14 cellular contexts compared by ENCODE assay signal in the genomic region with DNA sequence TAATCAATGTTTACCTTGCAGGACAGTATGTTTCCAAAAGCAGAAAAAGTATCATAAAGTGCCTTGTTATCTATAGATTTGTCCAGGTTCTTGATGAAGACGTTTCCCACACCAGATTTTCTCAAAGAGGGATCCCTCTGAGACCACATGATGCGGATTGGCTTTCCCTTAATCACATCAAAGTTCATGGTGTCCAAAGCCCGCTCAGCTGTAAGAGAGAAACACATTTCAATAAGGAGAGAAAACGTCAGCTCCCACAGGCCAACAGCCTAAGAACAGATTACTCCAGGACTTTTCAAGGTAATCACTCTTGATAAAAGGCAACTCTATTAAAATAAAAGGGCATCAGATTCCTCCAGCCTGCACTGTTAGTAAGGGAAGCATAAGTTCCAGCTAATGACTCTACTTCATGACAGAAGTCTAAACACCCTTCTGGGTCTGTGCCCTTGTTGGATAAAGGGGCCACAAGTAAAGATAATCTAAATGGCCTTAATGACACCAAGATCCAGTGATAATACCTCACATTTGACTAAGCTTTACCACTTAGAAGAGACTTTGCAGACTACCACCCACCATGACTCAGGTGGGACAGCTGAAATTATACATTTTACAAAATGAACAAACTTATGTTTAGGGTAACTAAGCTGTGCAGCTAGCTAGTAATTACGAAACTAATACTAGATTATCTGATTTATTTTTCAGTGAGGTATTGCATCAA. TPM values are rescaled to one million over a fixed set of nuclear protein-coding genes. Genes with fewer than 3 reads are reported as not detected.
DNase-seq lines count a peak whose midpoint lies in the region; ATAC-seq, FAIRE-seq and TF ChIP-seq lines count a peak whose summit lies in the region.
"Had no signal": no experiment of that assay in that cellular context is flagged by ENCODE, and none has a peak within 500 bp of the region (broad histone marks: within the 10 kb centered on the region; RNA-seq: fewer than 3 reads in every experiment).

No MANE protein-coding gene starts in this region.

- H2BK5ac ChIP-seq in H1 (ENCODE audit: low read depth, low read length) = no peak overlapping the region

- no peak overlapping the region for H2BK20ac ChIP-seq in H1 (ENCODE audit: low read length)

- no peak overlapping the region for H2BK120ac ChIP-seq in H1 (replicated peaks; ENCODE audit: low read depth, low read length)

- H3K4me1 ChIP-seq in left ventricle myocardium inferior (peaks cover 79% of the 10 kb centered on the region), H1 (replicated peaks in 1 of 4; ENCODE audit: control insufficient read depth in 3 of 4, insufficient read depth in 4 of 4, low read length in 3 of 4) (peaks cover 0 to 19% (median 7%) of the 10 kb centered on the region in 4 experiments; a peak in 5 of 7 replicates), skeletal muscle satellite cell (ENCODE audit: control insufficient read depth, insufficient read depth, low read length) (peaks cover 25% of the 10 kb centered on the region)

- H2BK15ac ChIP-seq in H1 (ENCODE audit: low read length) = no peak overlapping the region

- no peak overlapping the region for H3K18ac ChIP-seq in H1 (ENCODE audit: extremely low read depth, low read length)

- no peak overlapping the region for H4K8ac ChIP-seq in H1 (ENCODE audit: extremely low read depth, insufficient read depth, low read length)

- peaks cover 12% of the 10 kb centered on the region for H3K79me1 ChIP-seq in H1 (ENCODE audit: low read depth, low read length)

- CTCF ChIA-PET in H1 (lab: Charles Lee; ENCODE audit: partially characterized antibody) = interaction anchor here (1.1 to 3.3 kb wide), 2 partner anchors 37 to 85 kb away, joined by 4 to 8 read pairs; no protein-coding TSS in a partner anchor

- peaks cover 60% of the 10 kb centered on the region for H3K36me3 ChIP-seq in left ventricle myocardium inferior
- peaks cover 50 to 77% (median 55%) of the 10 kb centered on the region in 4 experiments for H3K36me3 ChIP-seq in H1 (ENCODE audit: control insufficient read depth in 2 of 4, insufficient read depth in 4 of 4, low read length in 3 of 4)
- H3K36me3 ChIP-seq in skeletal muscle satellite cell (ENCODE audit: insufficient read depth, low read length) = peaks cover 78% of the 10 kb centered on the region

- no peak overlapping the region for H3K23ac ChIP-seq in H1 (ENCODE audit: insufficient read length)

- H3K4me3 ChIP-seq in left ventricle myocardium inferior (peak overlapping the region; percentile 85), NB4 (ENCODE audit: low read depth, low read length) (peak overlapping the region; percentile 94), H1 (ENCODE audit: extremely low read depth in 1 of 4, insufficient read depth in 2 of 4, low read depth in 3 of 4, low read length in 4 of 4) (peak overlapping the region in 3 of 4 experiments; percentile 2 to 99 (median 4); a peak in 3 of 8 replicates), skeletal muscle satellite cell (ENCODE audit: low read length) (peak overlapping the region; percentile 86)

- peaks cover 27 to 39% of the 10 kb centered on the region in 2 experiments for H4K20me1 ChIP-seq in H1 (replicated peaks in 1 of 2; ENCODE audit: control insufficient read depth in 1 of 2, insufficient read depth in 2 of 2, low read length in 2 of 2)

- no peak for TF ChIP-seq RAD21 in H1 (IDR thresholded peaks at IDR 0.05 in 1 of 2, conservative IDR thresholded peaks at IDR 0.05 in 1 of 2; ENCODE audit: low read depth in 2 of 2, low read length in 2 of 2)

- H3K27ac ChIP-seq in left ventricle myocardium inferior (replicated peaks) = peak overlapping the region; percentile 21
- no peak overlapping the region for H3K27ac ChIP-seq in H1 (ENCODE audit: low read depth, low read length)

- no peak for FAIRE-seq in H1 (lab: Jason Lieb, UNC)
- FAIRE-seq: urothelium cell line had no signal

- H2BK12ac ChIP-seq in H1 (ENCODE audit: low read depth, low read length) = no peak overlapping the region

- no peak overlapping the region for H3K4me2 ChIP-seq in H1 (ENCODE audit: insufficient read depth in 1 of 2, low read depth in 2 of 2, low read length in 2 of 2)
- H3K4me2 ChIP-seq in skeletal muscle satellite cell (ENCODE audit: low read length) = peak overlapping the region; percentile 98

- peaks cover 15% of the 10 kb centered on the region for H3K23me2 ChIP-seq in H1 (ENCODE audit: low read depth, low read length)

- H3K56ac ChIP-seq in H1 (replicated peaks; ENCODE audit: insufficient read length, low read depth, low read length) = no peak overlapping the region

- POLR2A ChIA-PET in H1 (lab: Charles Lee; ENCODE audit: partially characterized antibody) = interaction anchor here (0.8 to 5.7 kb wide), 6 partner anchors 10 to 106 kb away, joined by 3 to 92 read pairs (median 3); no protein-coding TSS in a partner anchor

- TF ChIP-seq CTCF in left ventricle myocardium inferior (IDR thresholded peaks at IDR 0.05; ENCODE audit: borderline replicate concordance) (no peak), NB4 (IDR thresholded peaks at IDR 0.05; ENCODE audit: low read depth, low read length) (no peak), H1 (IDR thresholded peaks at IDR 0.05; ENCODE audit: control extremely low read depth in 1 of 3, insufficient read depth in 1 of 3, low read depth in 1 of 3, low read length in 3 of 3) (no peak)

- no peak for TF ChIP-seq EP300 in H1 (IDR thresholded peaks at IDR 0.05; ENCODE audit: borderline replicate concordance in 1 of 2, low read depth in 2 of 2, low read length in 2 of 2)

- WGBS in H1 (ENCODE audit: extremely low coverage in 1 of 2, insufficient coverage in 1 of 2, insufficient read length in 1 of 2, insufficient replicate concordance in 2 of 2, low coverage in 1 of 2, low lambda C conversion rate in 2 of 2, missing lambda C conversion rate in 1 of 2), 2 experiments = 89% methylated on average over 5 of the region's 5 CpGs; no CpG with 5 or more reads in 1 of the 2 experiments

- H3K9me3 ChIP-seq in left ventricle myocardium inferior (replicated peaks) (no peaks in the 10 kb centered on the region), H1 (ENCODE audit: insufficient read depth in 2 of 2, low read depth in 1 of 2, low read length in 1 of 2) (no peaks in the 10 kb centered on the region), skeletal muscle satellite cell (replicated peaks; ENCODE audit: low read length) (no peaks in the 10 kb centered on the region)

- H2AK5ac ChIP-seq in H1 (ENCODE audit: low read depth, low read length) = no peak overlapping the region

- no peak overlapping the region for H3K4ac ChIP-seq in H1 (replicated peaks; ENCODE audit: insufficient read length, low read depth, low read length)

- H4K5ac ChIP-seq in H1 (ENCODE audit: insufficient read length, low read depth, low read length) = no peak overlapping the region

- no peak overlapping the region; a peak in 1 of 7 replicates for H3K9ac ChIP-seq in H1 (replicated peaks in 1 of 4; ENCODE audit: extremely low read depth in 1 of 4, low read depth in 3 of 4, low read length in 3 of 4)
- no peak overlapping the region for H3K9ac ChIP-seq in skeletal muscle satellite cell (ENCODE audit: low read depth, low read length)

- H3K27me3 ChIP-seq in left ventricle myocardium inferior (ENCODE audit: low read depth) (no peaks in the 10 kb centered on the region), H1 (replicated peaks in 1 of 4; ENCODE audit: control insufficient read depth in 3 of 4, extremely low read depth in 1 of 4, insufficient read depth in 3 of 4, low read length in 3 of 4) (no peaks in the 10 kb centered on the region), skeletal muscle satellite cell (ENCODE audit: control insufficient read depth, insufficient read depth, low read length) (no peaks in the 10 kb centered on the region)

- DNase-seq in left ventricle myocardium inferior = no peak
- DNase-seq in left cardiac atrium = no peak
- no peak for DNase-seq in NB4 (ENCODE audit: low read depth)
- no peak for DNase-seq in H1 (ENCODE audit: low read depth in 1 of 2, low spot score in 2 of 2)
- no peak for DNase-seq in NCI-H510A treated with DMSO at 0.1 percent for 48 hours (lab: John Stamatoyannopoulos, UW)
- DNase-seq in DMS 273 treated with DMSO at 0.1 percent for 48 hours (lab: John Stamatoyannopoulos, UW) = no peak
- DNase-seq: activated CD8-positive, alpha-beta memory T cell treated with anti-CD3 and anti-CD28 coated beads for 24 hours; GDM1; midbrain; NCI-H2081; T-helper 1 cell had no signal

- ATAC-seq in left cardiac atrium (no peak), HG03025 (IDR thresholded peaks at IDR 0.05; ENCODE audit: low FRiP score, unreplicated experiment) (no peak)

- no peak for TF ChIP-seq POLR2A in NB4 (IDR thresholded peaks at IDR 0.05; ENCODE audit: extremely low read depth, insufficient read length)
- no peak for TF ChIP-seq POLR2A in H1 (IDR thresholded peaks at IDR 0.05; ENCODE audit: control extremely low read depth in 1 of 2, low read depth in 2 of 2, low read length in 2 of 2)

- H4K91ac ChIP-seq in H1 (replicated peaks; ENCODE audit: insufficient read length, low read length) = no peak overlapping the region

- intact Hi-C loops in left ventricle myocardium inferior (cut with micrococcal nuclease) = no loop called here
- intact Hi-C loops in left cardiac atrium (cut with DNase I) = no loop called here

- no peak overlapping the region for H3K14ac ChIP-seq in H1 (ENCODE audit: insufficient read length)

- H2AFZ ChIP-seq in H1 (ENCODE audit: low read length) = no peak overlapping the region

- peaks cover 33 to 51% of the 10 kb centered on the region in 2 experiments for H3K79me2 ChIP-seq in H1 (ENCODE audit: control insufficient read depth in 1 of 2, insufficient read depth in 2 of 2, low read length in 2 of 2)

TF ChIP-seq in H1, 55 proteins besides CTCF, POLR2A, EP300 and RAD21:
- TF ChIP-seq BRCA1 (IDR thresholded peaks at IDR 0.05; ENCODE audit: low read depth, low read length) (no peak), HDAC6 (IDR thresholded peaks at IDR 0.05; ENCODE audit: low read depth, low read length) (no peak)

RNA-seq across cellular contexts. Expression of gene PABPC4, which starts 4.1 kb away (rescaled TPM):
- total RNA-seq in left ventricle myocardium inferior (210 TPM), left cardiac atrium (100 to 1,000 TPM; 206 to 343 TPM)
- 333 and 341 TPM in 2 replicates for total RNA-seq in H1 (2021; fragmentation: NEBNext Ultra II Directional; extraction: Animal tissue kit (Norgen Biotek cat#: 25700))
- polyA plus RNA-seq in H1 (2011; rRNA removed) = 147 and 172 TPM in 2 replicates
- 128 TPM for polyA plus RNA-seq in H1 (2011; cell fraction: cytosol; rRNA removed)
- polyA plus RNA-seq in H1 (2011; cell fraction: nucleus; rRNA removed) = 357 TPM
- 163 to 196 TPM (median 184 TPM) in 4 replicates for polyA plus RNA-seq in H1 (2012, experiment 1 of 2)
- 85.0 TPM for polyA plus RNA-seq in H1 (2012, experiment 2 of 2)
- polyA plus RNA-seq in H1 (2013, experiment 1 of 2) = 245 TPM
- 239 TPM for polyA plus RNA-seq in H1 (2013, experiment 2 of 2)
- 126 and 154 TPM in 2 replicates for polyA minus RNA-seq in H1 (2011; rRNA and poly(A)+ RNA removed)
- 186 TPM for polyA minus RNA-seq in H1 (2011; cell fraction: cytosol; rRNA and poly(A)+ RNA removed)
- polyA minus RNA-seq in H1 (2011; cell fraction: nucleus; rRNA and poly(A)+ RNA removed) = 139 TPM
- total RNA-seq in skeletal muscle satellite cell (2012; rRNA removed) = 155 and 180 TPM in 2 replicates

Comparison
In these comparisons a context has a peak if more than half of its experiments do, and no peak if none do; other contexts are left out.
1. H3K4me3 ChIP-seq: peak in every context shown above with its lines; median percentile 94 in NB4; 86 in skeletal muscle satellite cell; 85 in left ventricle myocardium inferior; 4 in H1.